Comparison of ENCODE assay signal across 17 cellular contexts in the genomic region with DNA sequence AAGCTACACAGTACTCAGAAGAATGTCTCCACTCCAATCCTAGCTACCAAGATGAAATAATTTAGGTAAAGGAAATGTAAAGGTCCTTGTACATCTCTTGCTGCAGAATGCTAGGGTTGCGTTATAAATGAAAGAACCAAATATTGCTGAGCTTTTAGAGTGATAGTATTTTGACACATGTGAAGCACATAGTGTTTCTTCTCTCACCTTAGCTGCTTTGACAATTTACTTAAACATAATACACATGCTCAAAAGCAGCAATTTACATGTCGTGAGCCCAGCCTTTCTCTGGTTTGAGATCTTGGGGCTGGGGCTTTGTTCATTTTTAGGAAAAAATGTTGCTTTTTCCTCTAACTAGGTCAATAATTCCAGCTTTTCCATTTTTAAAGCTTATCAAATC.
A peak's percentile ranks its signal among the peaks of the same experiment; 100 is the strongest.
DNase-seq lines count a peak whose midpoint lies in the region; TF ChIP-seq lines count a peak whose summit lies in the region.
"Had no signal": no experiment of that assay in that cellular context is flagged by ENCODE, and none has a peak within 500 bp of the region (broad histone marks: within the 10 kb centered on the region; RNA-seq: fewer than 3 reads in every experiment).

No MANE protein-coding gene starts in this region.

- intact Hi-C loops in uterus (cut with DNase I; ENCODE audit: low total_unique reads), result loop anchor here (5.0 kb wide), 1 partner anchor 122 kb away; no protein-coding TSS in a partner anchor

- no peaks in the 10 kb centered on the region for H3K27me3 ChIP-seq in uterus

- peak overlapping the region; percentile 20 for H3K27ac ChIP-seq in mesodermal cell (ENCODE audit: low read depth, low read length, severe bottlenecking)
- H3K27ac ChIP-seq in uterus, result peak overlapping the region; percentile 87 to 97
- H3K27ac ChIP-seq: PC-9 had no signal

- no peaks in the 10 kb centered on the region for H3K9me3 Mint-ChIP-seq in progenitor cell of endocrine pancreas (ENCODE audit: low read depth)
- H3K9me3 Mint-ChIP-seq: CD4-positive, alpha-beta memory T cell; IgD-negative memory B cell had no signal

- no peak for TF ChIP-seq CTCF in progenitor cell of endocrine pancreas (IDR thresholded peaks at IDR 0.05; ENCODE audit: unreplicated experiment)
- no peak for TF ChIP-seq CTCF in uterus (IDR thresholded peaks at IDR 0.05)

- H3K36me3 ChIP-seq in mesodermal cell (ENCODE audit: control insufficient read depth, insufficient read depth, low read length) (no peaks in the 10 kb centered on the region), uterus (no peaks in the 10 kb centered on the region)

- H3K4me1 ChIP-seq in mesodermal cell (ENCODE audit: control insufficient read depth, insufficient read depth, low read length, poor library complexity, severe bottlenecking) (no peaks in the 10 kb centered on the region), uterus (peaks cover 0 to 12% of the 10 kb centered on the region in 2 donors)

- no peak for TF ChIP-seq POLR2A in uterus (IDR thresholded peaks at IDR 0.05)

- H3K9me3 ChIP-seq in mesodermal cell (ENCODE audit: control insufficient read depth, low read length) (no peaks in the 10 kb centered on the region), uterus (no peaks in the 10 kb centered on the region)

- WGBS in mesodermal cell (ENCODE audit: insufficient coverage in 2 of 2), 2 experiments, result no CpG with 5 or more reads among the region's 2 CpGs

- peak; percentile 12 for DNase-seq in NCI-H748 (lab: John Stamatoyannopoulos, UW; ENCODE audit: unreplicated experiment)
- no peak for DNase-seq in NCI-H748 treated with DMSO at 0.1 percent for 48 hours (lab: John Stamatoyannopoulos, UW)
- DNase-seq in progenitor cell of endocrine pancreas (ENCODE audit: low spot score, unreplicated experiment), result no peak
- DNase-seq in uterus, result no peak
- no peak for DNase-seq in dermis blood vessel endothelial cell
- DNase-seq in NCI-H2029 (lab: John Stamatoyannopoulos, UW), result no peak
- no peak for DNase-seq in AG20443 (ENCODE audit: low spot score)
- DNase-seq: 8988T; Calu3; CD4-positive, alpha-beta memory T cell; DMS79; Kasumi-1; NCI-H1105; NCI-H446 treated with DMSO at 0.1 percent for 48 hours; PC-9 had no signal

- H3K27me3 Mint-ChIP-seq in progenitor cell of endocrine pancreas, result no peaks in the 10 kb centered on the region
- H3K27me3 Mint-ChIP-seq: CD4-positive, alpha-beta memory T cell had no signal

- H3K4me3 ChIP-seq in mesodermal cell (ENCODE audit: extremely low read depth, insufficient read depth, low read length, poor library complexity, severe bottlenecking), result no peak overlapping the region
- H3K4me3 ChIP-seq in uterus, result peak overlapping the region in 1 of 2 donors; percentile 7
- H3K4me3 ChIP-seq: PC-9 had no signal

- H3K27ac Mint-ChIP-seq in progenitor cell of endocrine pancreas, result peak overlapping the region; percentile 85
- H3K27ac Mint-ChIP-seq: CD4-positive, alpha-beta memory T cell; IgD-negative memory B cell had no signal

- H3K4me3 Mint-ChIP-seq in progenitor cell of endocrine pancreas (ENCODE audit: low read depth), result peak overlapping the region; percentile 63
- H3K4me3 Mint-ChIP-seq: CD4-positive, alpha-beta memory T cell; IgD-negative memory B cell had no signal

- peaks cover 79% of the 10 kb centered on the region for H3K4me1 Mint-ChIP-seq in progenitor cell of endocrine pancreas (ENCODE audit: low read depth)
- H3K4me1 Mint-ChIP-seq: CD4-positive, alpha-beta memory T cell; IgD-negative memory B cell had no signal

- H3K36me3 Mint-ChIP-seq in progenitor cell of endocrine pancreas (ENCODE audit: insufficient read depth), result no peaks in the 10 kb centered on the region
- H3K36me3 Mint-ChIP-seq: CD4-positive, alpha-beta memory T cell; IgD-negative memory B cell had no signal
